16 cellular contexts compared by ENCODE assay signal in the genomic region with DNA sequence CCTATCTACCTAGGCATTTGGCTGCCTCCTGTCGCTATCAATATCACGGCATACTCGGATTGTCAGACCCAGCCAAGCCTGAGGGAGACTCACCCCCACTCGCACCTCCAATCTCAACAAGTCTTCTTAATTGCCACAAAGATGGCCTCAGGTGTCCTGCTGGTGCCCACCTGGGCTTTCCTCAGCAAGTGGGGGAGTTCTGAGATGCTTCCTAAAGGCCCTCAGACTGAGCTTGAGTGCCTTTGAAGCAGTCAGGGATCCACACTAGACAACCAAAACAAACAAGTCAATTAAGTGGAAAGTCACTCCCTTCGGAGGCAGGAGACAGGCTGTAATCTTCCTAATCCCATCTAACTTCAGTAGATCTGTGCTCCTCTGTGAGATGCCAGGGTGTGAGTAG.
A peak's percentile ranks its signal among the peaks of the same experiment; 100 is the strongest.
DNase-seq lines count a peak whose midpoint lies in the region; ATAC-seq and TF ChIP-seq lines count a peak whose summit lies in the region.
"Had no signal": no experiment of that assay in that cellular context is flagged by ENCODE, and none has a peak within 500 bp of the region (broad histone marks: within the 10 kb centered on the region; RNA-seq: fewer than 3 reads in every experiment).

No MANE protein-coding gene starts in this region.

- 95% methylated on average over 5 of the region's 5 CpGs for WGBS in esophagus muscularis mucosa
- 93 to 95% (median 93%) methylated on average over 5 of the region's 5 CpGs for WGBS in ovary, 3 donors
- WGBS in suprapubic skin, result 96% methylated on average over 5 of the region's 5 CpGs

- peaks cover 6% of the 10 kb centered on the region for H3F3A ChIP-seq in PC-3 (ENCODE audit: low read length, unreplicated experiment)

- H3K27ac ChIP-seq in DND-41 (ENCODE audit: low read length), result peak overlapping the region; percentile 72
- H3K27ac ChIP-seq in PC-3 (ENCODE audit: low read length), result peak overlapping the region; percentile 100
- peak overlapping the region; percentile 86 to 92 (median 88) for H3K27ac ChIP-seq in esophagus muscularis mucosa (replicated peaks in 1 of 4)
- H3K27ac ChIP-seq in ovary, result peak overlapping the region; percentile 9 to 70
- H3K27ac ChIP-seq in suprapubic skin, result no peak overlapping the region
- H3K27ac ChIP-seq: HL-60 had no signal

- H2AFZ ChIP-seq in DND-41 (ENCODE audit: low read depth, low read length), result no peak overlapping the region
- no peak overlapping the region for H2AFZ ChIP-seq in PC-3 (ENCODE audit: low read length)

- intact Hi-C loops in PC-3 (cut with micrococcal nuclease) (loop anchor here (10.0 kb wide), 1 partner anchor 400 kb away; no protein-coding TSS in a partner anchor), esophagus muscularis mucosa (cut with DNase I) (loop anchor here (2.0 kb wide), 1 partner anchor 32 kb away; no protein-coding TSS in a partner anchor), ovary (cut with DNase I) (no loop called here)

- H3K4me1 ChIP-seq in DND-41 (ENCODE audit: insufficient read depth, low read length), result peaks cover 68% of the 10 kb centered on the region
- H3K4me1 ChIP-seq in PC-3 (ENCODE audit: insufficient read depth, low read length), result peaks cover 74% of the 10 kb centered on the region
- H3K4me1 ChIP-seq in esophagus muscularis mucosa, result peaks cover 87 to 100% (median 96%) of the 10 kb centered on the region in 4 donors
- H3K4me1 ChIP-seq in ovary (ENCODE audit: insufficient read depth), result peaks cover 22% of the 10 kb centered on the region
- H3K4me1 ChIP-seq in suprapubic skin, result peaks cover 66% of the 10 kb centered on the region

- H4K20me1 ChIP-seq in DND-41 (ENCODE audit: insufficient read depth, low read length), result no peaks in the 10 kb centered on the region
- H4K20me1 ChIP-seq in PC-3 (ENCODE audit: low read length), result no peaks in the 10 kb centered on the region

- no peak for ATAC-seq in DND-41 (ENCODE audit: insufficient read depth, low read depth)
- ATAC-seq in PC-3, result no peak
- no peak for ATAC-seq in HG03108 (IDR thresholded peaks at IDR 0.05; ENCODE audit: unreplicated experiment)
- ATAC-seq: activated T-cell treated with anti-CD3 and anti-CD28 coated beads, Interleukin-2, amount 50 U/mL, for 4 hours; Right ventricle myocardium inferior had no signal

- no peaks in the 10 kb centered on the region for H3K79me2 ChIP-seq in DND-41 (ENCODE audit: insufficient read depth, low read length)
- H3K79me2 ChIP-seq in PC-3 (ENCODE audit: low read length), result no peaks in the 10 kb centered on the region

- no peak for DNase-seq in DND-41
- DNase-seq in PC-3, result no peak
- no peak for DNase-seq in esophagus muscularis mucosa (ENCODE audit: extremely low spot score)
- DNase-seq in ovary, result no peak
- DNase-seq in stimulated activated CD4-positive, alpha-beta T cell treated with anti-CD3 and anti-CD28 coated beads, Interleukin-12 subunit alpha, Interleukin-12 subunit beta, amount 100 ng/mL, for 4 hours, result no peak
- no peak for DNase-seq in SKM-1 (lab: John Stamatoyannopoulos, UW; ENCODE audit: unreplicated experiment)
- no peak for DNase-seq in suprapubic skin (ENCODE audit: low spot score in 2 of 2)
- DNase-seq: activated CD4-positive, alpha-beta T cell treated with anti-CD3 and anti-CD28 coated beads, Interleukin-2, amount 10 ng/mL, durations not matched to agents 7 days and 5 days; activated T-cell treated with anti-CD3 and anti-CD28 coated beads, Interleukin-2, amount 50 U/mL, for 4 hours; Caco-2; kidney; naive B cell; NCI-H187 treated with DMSO at 0.1 percent for 48 hours had no signal

- no TSS peak for BruUV-seq in PC-3 (replicated peaks; lab: Mats Ljungman, UMichigan)

- H3K9ac ChIP-seq in DND-41 (ENCODE audit: low read depth, low read length), result no peak overlapping the region
- H3K9ac ChIP-seq in PC-3 (ENCODE audit: low read length), result peak overlapping the region; percentile 96

- H3K36me3 ChIP-seq in DND-41 (ENCODE audit: insufficient read depth, low read length) (no peaks in the 10 kb centered on the region), PC-3 (ENCODE audit: low read depth, low read length) (no peaks in the 10 kb centered on the region), esophagus muscularis mucosa (no peaks in the 10 kb centered on the region), ovary (no peaks in the 10 kb centered on the region), suprapubic skin (no peaks in the 10 kb centered on the region)

- POLR2A ChIA-PET in PC-3 (lab: Charles Lee; ENCODE audit: unreplicated experiment), result no interaction called here

- TF ChIP-seq POLR2A in esophagus muscularis mucosa (IDR thresholded peaks at IDR 0.05; ENCODE audit: low read depth), result no peak
- no peak for TF ChIP-seq POLR2A in ovary (IDR thresholded peaks at IDR 0.05)
- no peak for TF ChIP-seq POLR2A in suprapubic skin (IDR thresholded peaks at IDR 0.05)

- no peak overlapping the region for H3K4me2 ChIP-seq in DND-41 (ENCODE audit: insufficient read depth, low read length)
- peak overlapping the region; percentile 74; the same call in 1 of the 2 replicates for H3K4me2 ChIP-seq in PC-3 (ENCODE audit: low read length)

- no peaks in the 10 kb centered on the region for H3K9me2 ChIP-seq in PC-3 (replicated peaks; ENCODE audit: low read length)

- TF ChIP-seq EP300 in esophagus muscularis mucosa (IDR thresholded peaks at IDR 0.05) (no peak), ovary (IDR thresholded peaks at IDR 0.05) (no peak), suprapubic skin (IDR thresholded peaks at IDR 0.05) (no peak)

- CTCF ChIA-PET in PC-3 (lab: Charles Lee), result no interaction called here

- H3K4me3 ChIP-seq in DND-41 (ENCODE audit: low read depth in 1 of 2, low read length in 2 of 2) (no peak overlapping the region), PC-3 (ENCODE audit: low read length) (no peak overlapping the region), esophagus muscularis mucosa (no peak overlapping the region), ovary (no peak overlapping the region), suprapubic skin (no peak overlapping the region)

- H3K9me3 ChIP-seq in DND-41 (ENCODE audit: insufficient read depth, low read length, severe bottlenecking) (no peaks in the 10 kb centered on the region), PC-3 (ENCODE audit: low read length) (no peaks in the 10 kb centered on the region), esophagus muscularis mucosa (no peaks in the 10 kb centered on the region), ovary (no peaks in the 10 kb centered on the region), suprapubic skin (no peaks in the 10 kb centered on the region)
- H3K9me3 ChIP-seq: Caco-2 had no signal

- H3K27me3 ChIP-seq in DND-41 (ENCODE audit: insufficient read depth, low read length, poor library complexity) (no peaks in the 10 kb centered on the region), PC-3 (ENCODE audit: low read length) (no peaks in the 10 kb centered on the region), esophagus muscularis mucosa (no peaks in the 10 kb centered on the region), ovary (no peaks in the 10 kb centered on the region), suprapubic skin (no peaks in the 10 kb centered on the region)

- TF ChIP-seq CTCF in DND-41 (IDR thresholded peaks at IDR 0.05; ENCODE audit: borderline replicate concordance, extremely low read depth, low read length, poor library complexity, severe bottlenecking), result no peak
- TF ChIP-seq CTCF in PC-3 (conservative IDR thresholded peaks at IDR 0.05; ENCODE audit: low read depth, low read length), result no peak
- TF ChIP-seq CTCF in esophagus muscularis mucosa (IDR thresholded peaks at IDR 0.05), result no peak
- no peak for TF ChIP-seq CTCF in ovary (IDR thresholded peaks at IDR 0.05)
- no peak for TF ChIP-seq CTCF in suprapubic skin (IDR thresholded peaks at IDR 0.05)

Comparison
In these comparisons a context has a peak if more than half of its experiments do, and no peak if none do; other contexts are left out.
1. intact Hi-C loops: an anchor here in PC-3 (10.0 kb wide) and esophagus muscularis mucosa (2.0 kb wide); none called in ovary.